In the genomic region with DNA sequence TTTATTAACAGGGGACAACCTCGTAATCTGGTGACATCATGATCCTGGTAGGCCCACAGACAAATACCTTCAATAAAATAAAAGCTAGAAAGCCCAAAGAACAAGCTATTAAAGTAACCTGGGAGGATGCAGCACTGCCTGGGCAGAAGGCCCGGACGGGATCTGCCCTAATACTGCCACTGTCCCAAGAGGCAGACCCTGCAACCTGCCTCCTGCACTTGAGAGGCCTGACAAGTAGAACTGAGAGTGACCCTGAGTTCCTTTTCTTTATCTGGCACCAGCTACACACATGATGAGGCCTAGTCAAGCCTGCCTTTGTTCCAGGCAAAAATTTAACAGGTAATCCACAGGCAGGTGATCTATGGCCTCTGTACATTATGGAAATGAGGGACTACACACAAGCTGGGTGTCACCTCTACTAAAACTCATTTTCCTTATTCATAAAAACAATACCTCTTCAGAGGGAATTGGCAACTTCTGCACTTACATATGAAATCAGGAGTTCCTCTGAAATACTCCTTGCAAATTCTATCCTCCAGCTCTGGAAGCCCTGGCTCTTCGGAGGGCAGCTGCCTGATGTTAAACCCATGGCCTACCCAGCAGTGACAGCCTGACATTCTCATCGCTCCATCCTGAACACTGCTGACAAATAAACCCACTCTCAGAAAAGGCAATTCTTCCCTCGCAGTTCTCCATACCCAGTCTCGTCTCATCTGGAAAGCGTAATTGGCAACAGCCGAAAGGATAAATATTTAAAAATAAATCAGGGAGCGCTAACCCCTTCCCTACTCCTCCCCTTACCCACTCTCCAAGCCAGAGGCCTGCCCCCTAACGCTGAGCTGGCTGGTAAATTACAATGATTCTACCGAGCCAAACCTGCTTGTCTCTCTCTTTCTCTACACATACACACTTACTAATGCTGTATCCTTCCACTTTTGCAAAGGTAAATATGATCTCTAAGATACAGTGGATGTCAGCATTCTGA, we compare ENCODE assay signal across 10 cellular contexts. TPM values are rescaled to one million over a fixed set of nuclear protein-coding genes. Genes with fewer than 3 reads are reported as not detected.
DNase-seq lines count a peak whose midpoint lies in the region; ATAC-seq, FAIRE-seq and TF ChIP-seq lines count a peak whose summit lies in the region.
"Had no signal": no experiment of that assay in that cellular context is flagged by ENCODE, and none has a peak within 500 bp of the region (broad histone marks: within the 10 kb centered on the region; RNA-seq: fewer than 3 reads in every experiment).

No MANE protein-coding gene starts in this region.

- no peaks in the 10 kb centered on the region for H3K9me3 Mint-ChIP-seq in neural progenitor cell

- H3K27ac Mint-ChIP-seq in neural progenitor cell = peak overlapping the region; percentile 32

- peaks cover 20% of the 10 kb centered on the region for H3K4me1 Mint-ChIP-seq in neural progenitor cell

- POLR2A ChIA-PET in A549 (lab: Yijun Ruan, JAX) = no interaction called here

- H3K9ac ChIP-seq in neural progenitor cell = no peak overlapping the region

- H3K4me3 ChIP-seq in A549 (no peak overlapping the region), neural progenitor cell (no peak overlapping the region)

- H3K9me3 ChIP-seq in A549 (no peaks in the 10 kb centered on the region), neural progenitor cell (ENCODE audit: low read depth) (no peaks in the 10 kb centered on the region)

- H3K27ac ChIP-seq in A549 (peak overlapping the region; percentile 99), epithelial cell of prostate (peak overlapping the region; percentile 87), neural progenitor cell (no peak overlapping the region)

- H3K27me3 Mint-ChIP-seq in neural progenitor cell (ENCODE audit: insufficient read depth, low read depth) = peaks cover 7% of the 10 kb centered on the region

- TF ChIP-seq CTCF in A549 (IDR thresholded peaks at IDR 0.05) = no peak
- no peak for TF ChIP-seq CTCF in neural progenitor cell (IDR thresholded peaks at IDR 0.05)

- no peak for ATAC-seq in A549
- ATAC-seq in GM18502 (IDR thresholded peaks at IDR 0.05; ENCODE audit: poor library complexity, unreplicated experiment) = no peak
- no peak for ATAC-seq in GM21447 (IDR thresholded peaks at IDR 0.05; ENCODE audit: unreplicated experiment)

- DNase-seq in A549 (ENCODE audit: low read depth in 1 of 2, low spot score in 1 of 2) (no peak), NCI-H526 treated with DMSO at 0.1 percent for 48 hours (lab: John Stamatoyannopoulos, UW) (peak; percentile 86), epithelial cell of prostate (ENCODE audit: low read depth, low spot score) (no peak), neural progenitor cell (ENCODE audit: low spot score) (no peak), dedifferentiated amniotic fluid mesenchymal stem cell (ENCODE audit: extremely low spot score) (no peak)
- no peak for DNase-seq in activated CD8-positive, alpha-beta memory T cell treated with anti-CD3 and anti-CD28 coated beads for 24 hours
- DNase-seq: kidney glomerular epithelial cell, small intestine had no signal

- CTCF ChIA-PET in A549 (lab: Yijun Ruan, JAX) = interaction anchor here (1.0 to 2.5 kb wide), 4 partner anchors 13 to 218 kb away, joined by 3 to 10 read pairs (median 5); no protein-coding TSS in a partner anchor

- H4K20me1 ChIP-seq in neural progenitor cell (ENCODE audit: low read depth) = peaks cover 93% of the 10 kb centered on the region

- H3K4me3 Mint-ChIP-seq in neural progenitor cell = no peak overlapping the region

- H3K27me3 ChIP-seq in neural progenitor cell = peaks cover 100% of the 10 kb centered on the region

- peaks cover 70% of the 10 kb centered on the region for H3F3A ChIP-seq in neural progenitor cell (ENCODE audit: low read depth)

- H3K4me2 ChIP-seq in A549 = peak overlapping the region; percentile 96
- peak overlapping the region; percentile 91 for H3K4me2 ChIP-seq in neural progenitor cell

- no peak for TF ChIP-seq RAD21 in A549 (conservative IDR thresholded peaks at IDR 0.05 in 1 of 2, IDR thresholded peaks at IDR 0.05 in 1 of 2)

- TF ChIP-seq EP300 in A549 (IDR thresholded peaks at IDR 0.05) = no peak

- no peak for FAIRE-seq in A549 (lab: Jason Lieb, UNC)
- FAIRE-seq: small intestine had no signal

- WGBS in A549 (ENCODE audit: missing lambda C conversion rate) = 81% methylated on average over 12 of the region's 12 CpGs

- H3K4me1 ChIP-seq in A549 (peaks cover 74% of the 10 kb centered on the region), neural progenitor cell (peaks cover 67% of the 10 kb centered on the region)

- H3K79me2 ChIP-seq in neural progenitor cell (ENCODE audit: low read depth) = peaks cover 6% of the 10 kb centered on the region

- no peak overlapping the region for H2AFZ ChIP-seq in neural progenitor cell (replicated peaks)

- H3K36me3 ChIP-seq in neural progenitor cell = no peaks in the 10 kb centered on the region

- no peak for TF ChIP-seq POLR2A in A549 (IDR thresholded peaks at IDR 0.05; ENCODE audit: low read length)

- no peaks in the 10 kb centered on the region for H3K36me3 Mint-ChIP-seq in neural progenitor cell

TF ChIP-seq in A549, 52 proteins besides CTCF, POLR2A, EP300 and RAD21:
- TF ChIP-seq ZC3H11A (IDR thresholded peaks at IDR 0.05) = no peak

RNA-seq across cellular contexts. Expression of gene ZFHX3, which starts 2.5 kb away (rescaled TPM):
- polyA plus RNA-seq in A549 (2011; rRNA removed) (6.5 and 11.0 TPM in 2 replicates), A549 (2017; fragmentation: RNase III; extraction: RNeasy Plus Mini Kit Qiagen cat#74134 plus additional on column Dnase treatment) (3.9 to 4.0 TPM (median 3.9 TPM) in 3 replicates)
- 2.9 and 4.0 TPM in 2 replicates for polyA plus RNA-seq in A549 (2012; cell fraction: cytosol; rRNA removed)
- 4.6 and 5.1 TPM in 2 replicates for polyA plus RNA-seq in A549 (2012; cell fraction: nucleus; rRNA removed)
- 25.9 and 28.7 TPM in 2 replicates for polyA minus RNA-seq in A549 (2011; rRNA and poly(A)+ RNA removed)
- 1.5 and 2.4 TPM in 2 replicates for total RNA-seq in neural progenitor cell (ENCODE audit: low replicate concordance)
